ENCODE assay signal across 15 cellular contexts in the genomic region with DNA sequence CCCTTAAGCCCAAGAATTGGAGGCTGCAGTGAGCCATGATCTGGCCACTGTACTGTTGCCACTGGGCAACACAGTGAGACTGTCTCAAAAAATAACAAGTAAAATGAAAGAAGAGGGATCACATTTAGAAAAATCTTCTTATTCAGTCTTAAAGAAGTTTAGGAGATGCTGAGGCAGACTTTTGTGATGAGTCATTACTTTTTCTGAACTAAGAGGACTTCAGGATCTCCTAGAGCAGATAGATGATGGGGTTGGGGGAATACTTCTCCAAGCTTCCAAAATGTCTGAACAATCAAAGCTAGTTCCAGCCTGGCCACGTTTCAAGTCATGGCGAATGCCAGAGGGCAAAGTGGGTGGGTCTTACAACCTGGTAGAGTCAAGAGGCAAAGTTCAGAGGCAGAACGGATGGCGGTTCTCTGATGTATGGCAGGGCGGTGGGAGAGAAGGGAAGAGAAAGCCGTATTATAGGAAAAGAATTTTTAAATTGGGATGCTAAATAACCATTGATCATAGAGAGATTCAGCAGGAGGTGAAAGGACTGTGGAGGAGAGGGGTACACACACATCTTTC. TPM values are rescaled to one million over a fixed set of nuclear protein-coding genes. Genes with fewer than 3 reads are reported as not detected.
DNase-seq lines count a peak whose midpoint lies in the region; ATAC-seq and TF ChIP-seq lines count a peak whose summit lies in the region.
"Had no signal": no experiment of that assay in that cellular context is flagged by ENCODE, and none has a peak within 500 bp of the region (broad histone marks: within the 10 kb centered on the region; RNA-seq: fewer than 3 reads in every experiment).

No MANE protein-coding gene starts in this region.

- H3K9me3 ChIP-seq in esophagus squamous epithelium (no peaks in the 10 kb centered on the region), psoas muscle (no peaks in the 10 kb centered on the region)

- TF ChIP-seq POLR2A in esophagus squamous epithelium (IDR thresholded peaks at IDR 0.05) = no peak

- H3K4me1 ChIP-seq in esophagus squamous epithelium (peaks cover 10 to 41% (median 22%) of the 10 kb centered on the region in 3 donors), psoas muscle (peaks cover 15% of the 10 kb centered on the region)

- H3K27me3 ChIP-seq in esophagus squamous epithelium (no peaks in the 10 kb centered on the region), psoas muscle (ENCODE audit: insufficient read depth in 3 of 3, low read length in 2 of 3) (no peaks in the 10 kb centered on the region)

- H3K27ac ChIP-seq in RWPE1 (peak overlapping the region; percentile 65), esophagus squamous epithelium (peak overlapping the region; percentile 85 to 95 (median 92)), psoas muscle (peak overlapping the region; percentile 94)

- H3K36me3 ChIP-seq in esophagus squamous epithelium (peaks cover 0 to 31% (median 0%) of the 10 kb centered on the region in 3 donors), psoas muscle (ENCODE audit: insufficient read depth in 1 of 2, low read depth in 1 of 2) (peaks cover 3 to 11% of the 10 kb centered on the region in 2 donors)

- peak; percentile 39 for DNase-seq in ELF-1 (ENCODE audit: low read depth, low spot score)
- no peak for DNase-seq in RWPE1 (ENCODE audit: low spot score)
- DNase-seq in esophagus squamous epithelium (lab: John Stamatoyannopoulos, UW) = no peak
- DNase-seq in psoas muscle = no peak
- DNase-seq in stimulated activated CD4-positive, alpha-beta T cell treated with anti-CD3 and anti-CD28 coated beads, Interleukin-4, amount 100 ng/mL, for 24 hours = no peak
- DNase-seq in stimulated activated CD4-positive, alpha-beta T cell treated with anti-CD3 and anti-CD28 coated beads, Interleukin-1b, Interleukin-23, amount 100 ng/mL, for 48 hours = no peak
- no peak for DNase-seq in ACHN
- no peak for DNase-seq in stimulated activated CD4-positive, alpha-beta T cell treated with anti-CD3 and anti-CD28 coated beads, Interleukin-2, amount 100 ng/mL, for 48 hours
- DNase-seq: activated CD4-positive, alpha-beta T cell treated with anti-CD3 and anti-CD28 coated beads, Interleukin-2, amount 50 U/mL, for 48 hours; activated naive CD4-positive, alpha-beta T cell treated with anti-CD3 and anti-CD28 coated beads, Interleukin-2, amount 50 U/mL, for 16 hours; DMS 273 treated with DMSO at 0.1 percent for 48 hours; head of caudate nucleus; NCI-H1436 treated with DMSO at 0.1 percent for 48 hours; posterior cingulate gyrus had no signal

- POLR2A ChIA-PET in RWPE1 (lab: Yijun Ruan, JAX; ENCODE audit: low non-redundant PET) = no interaction called here

- intact Hi-C loops in esophagus squamous epithelium (cut with DNase I) = no loop called here
- intact Hi-C loops in psoas muscle (cut with DNase I) = loop anchor here (1.0 to 5.0 kb wide), 2 partner anchors 25 to 43 kb away; a partner anchor contains a TSS

- TF ChIP-seq CTCF in RWPE1 (conservative IDR thresholded peaks at IDR 0.05; ENCODE audit: low read depth) (no peak), esophagus squamous epithelium (IDR thresholded peaks at IDR 0.05) (peak in 1 of 6 experiments; percentile 11), psoas muscle (IDR thresholded peaks at IDR 0.05) (no peak)

- 57 to 60% methylated on average over 6 of the region's 6 CpGs for WGBS in esophagus squamous epithelium, 2 donors
- 77 to 86% (median 79%) methylated on average over 6 of the region's 6 CpGs for WGBS in psoas muscle, 3 donors

- H3K4me3 ChIP-seq in esophagus squamous epithelium = no peak overlapping the region
- H3K4me3 ChIP-seq in psoas muscle = no peak overlapping the region
- H3K4me3 ChIP-seq: lung had no signal

- CTCF ChIA-PET in RWPE1 (lab: Yijun Ruan, JAX) = interaction anchor here (0.5 to 3.8 kb wide), 3 partner anchors 24 to 127 kb away, joined by 3 to 21 read pairs (median 5); no protein-coding TSS in a partner anchor

- in situ Hi-C loops in ACHN (cut with HindIII; ENCODE audit: low pct_ligation_motif_present, low pct_unique_long_range_greater_than_20kb, low sequenced_read_pairs) = no loop called here

- no peak for ATAC-seq in psoas muscle

RNA-seq across cellular contexts. Expression of a gene that starts 2.1 kb away (rescaled TPM):
- total RNA-seq in esophagus squamous epithelium (1 to 10 TPM in 2 of 4 donors, under 1 TPM in 1, not detected in 1; 0.61 to 6.7 (median 2.5) TPM), psoas muscle (10 to 100 TPM in 3 of 4 donors, 1 to 10 TPM in 1; 6.2 to 23.4 (median 14.5) TPM)
- polyA plus RNA-seq in psoas muscle = 10 to 100 TPM in 2 of 3 donors, 1 to 10 TPM in 1; 1.6 to 11.7 (median 11.6) TPM

RNA-seq across cellular contexts. Expression of a gene that starts 7.6 kb away (rescaled TPM):
- total RNA-seq in esophagus squamous epithelium (10 to 100 TPM in 1 of 4 donors, 1 to 10 TPM in 2, not detected in 1; 2.3 to 17.2 (median 4.5) TPM), psoas muscle (1 to 10 TPM; 4.7 to 7.6 (median 6.1) TPM)
- polyA plus RNA-seq in psoas muscle = 1 to 10 TPM; 6.4 to 7.0 (median 6.8) TPM

RNA-seq across cellular contexts. Expression of a gene that starts 11.4 kb away (rescaled TPM):
- total RNA-seq in esophagus squamous epithelium = 100 to 1,000 TPM in 1 of 4 donors, 10 to 100 TPM in 3; 94.0 to 112 (median 95.2) TPM
- 10 to 100 TPM; 33.1 to 69.3 (median 51.1) TPM for total RNA-seq in psoas muscle
- polyA plus RNA-seq in psoas muscle = 10 to 100 TPM; 48.5 to 91.5 (median 69.7) TPM

RNA-seq across cellular contexts. Expression of a gene that starts 13.4 kb away (rescaled TPM):
- 10 to 100 TPM; 31.7 to 41.3 (median 38.7) TPM for total RNA-seq in esophagus squamous epithelium
- 10 to 100 TPM; 50.1 to 55.0 (median 53.2) TPM for total RNA-seq in psoas muscle
- 10 to 100 TPM; 53.4 to 87.8 (median 55.6) TPM for polyA plus RNA-seq in psoas muscle

RNA-seq across cellular contexts. Expression of a gene that starts 22.6 kb away (rescaled TPM):
- total RNA-seq in esophagus squamous epithelium (not detected), psoas muscle (under 1 TPM in 2 of 4 donors, not detected in 2; 0.30 to 0.48 TPM)
- polyA plus RNA-seq in psoas muscle = under 1 TPM; 0.04 to 0.89 (median 0.61) TPM
